Comparison of ENCODE assay signal across 33 cellular contexts in the genomic region with DNA sequence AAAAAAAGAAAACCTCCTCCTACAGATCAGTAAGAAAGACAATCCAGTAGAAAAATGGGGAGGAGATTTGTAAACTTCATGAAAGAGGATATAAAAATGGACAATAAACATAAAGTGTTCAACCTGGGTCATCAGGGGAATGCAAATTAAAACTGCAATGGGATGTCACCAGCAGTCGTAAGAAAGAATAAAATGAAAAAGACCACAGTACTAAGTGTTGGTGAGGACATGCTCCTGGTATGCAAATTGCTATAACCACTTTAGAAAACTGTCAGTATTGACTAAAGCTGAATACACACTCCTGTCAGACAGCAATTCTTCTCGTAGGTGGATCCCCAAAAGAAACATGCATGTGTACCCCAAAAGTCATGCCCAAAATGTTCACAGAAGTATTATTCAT.
"Had no signal": no experiment of that assay in that cellular context is flagged by ENCODE, and none has a peak within 500 bp of the region (broad histone marks: within the 10 kb centered on the region; RNA-seq: fewer than 3 reads in every experiment).

No MANE protein-coding gene starts in this region.

- H3K9me3 Mint-ChIP-seq: activated CD4-positive, alpha-beta memory T cell treated with anti-CD3 and anti-CD28 coated beads, Interleukin-2, amount 10 ng/mL, durations not matched to agents 7 days and 5 days; activated naive CD4-positive, alpha-beta T cell treated with anti-CD3 and anti-CD28 coated beads, Interleukin-2, amount 50 U/mL, for 72 hours; activated naive CD8-positive, alpha-beta T cell treated with anti-CD3 and anti-CD28 coated beads for 36 hours; activated T-cell treated with anti-CD3 and anti-CD28 coated beads, Interleukin-2, amount 50 U/mL, for 24 hours; T-helper 2 cell treated with Interferon-gamma antibody and Interleukin-4, amounts not matched to agents 5 μg/mL and 100 μg/mL, for 36 hours had no signal

- H3K36me3 ChIP-seq: adrenal gland, brain microvascular endothelial cell, breast epithelium, WERI-Rb-1 had no signal

- DNase-seq: activated CD4-positive, alpha-beta memory T cell treated with anti-CD3 and anti-CD28 coated beads, Interleukin-2, amount 10 ng/mL, durations not matched to agents 7 days and 5 days; activated CD4-positive, alpha-beta T cell treated with anti-CD3 and anti-CD28 coated beads for 1 hour; activated CD4-positive, alpha-beta T cell treated with anti-CD3 and anti-CD28 coated beads for 36 hours; activated CD4-positive, alpha-beta T cell treated with anti-CD3 and anti-CD28 coated beads for 48 hours; activated CD4-positive, alpha-beta T cell treated with anti-CD3 and anti-CD28 coated beads, Interleukin-2, amount 10 ng/mL, durations not matched to agents 7 days and 5 days; activated CD4-positive, alpha-beta T cell treated with anti-CD3 and anti-CD28 coated beads, Interleukin-2, amount 50 U/mL, for 48 hours; activated CD4-positive, CD25-positive, alpha-beta regulatory T cell; activated CD8-positive, alpha-beta memory T cell treated with anti-CD3 and anti-CD28 coated beads for 24 hours; activated CD8-positive, alpha-beta memory T cell treated with anti-CD3 and anti-CD28 coated beads, Interleukin-2, amount 10 ng/mL, durations not matched to agents 7 days and 5 days; activated CD8-positive, alpha-beta T cell treated with anti-CD3 and anti-CD28 coated beads, Interleukin-2, amount 10 ng/mL, durations not matched to agents 7 days and 5 days; activated effector memory CD4-positive, alpha-beta T cell treated with anti-CD3 and anti-CD28 coated beads, Interleukin-2, amount 50 U/mL, for 16 hours; activated gamma-delta T cell treated with Interleukin-2 at 50 U/mL for 16 hours; activated naive CD4-positive, alpha-beta T cell; activated naive CD4-positive, alpha-beta T cell treated with anti-CD3 and anti-CD28 coated beads for 36 hours; activated naive CD4-positive, alpha-beta T cell treated with anti-CD3 and anti-CD28 coated beads, Interleukin-2, amount 50 U/mL, for 16 hours; activated naive CD8-positive, alpha-beta T cell treated with anti-CD3 and anti-CD28 coated beads for 36 hours; activated T-cell treated with anti-CD3 and anti-CD28 coated beads, Interleukin-2, amount 50 U/mL, for 24 hours; activated T-cell treated with anti-CD3 and anti-CD28 coated beads, Interleukin-2, amount 50 U/mL, for 48 hours; adrenal gland; amniotic stem cell; aorta; body of pancreas; brain microvascular endothelial cell; central memory CD4-positive, alpha-beta T cell; T-helper 2 cell; T-helper 9 cell; WERI-Rb-1 had no signal

- ATAC-seq: activated CD4-positive, alpha-beta T cell treated with anti-CD3 and anti-CD28 coated beads for 36 hours; activated CD4-positive, CD25-positive, alpha-beta regulatory T cell treated with anti-CD3 and anti-CD28 coated beads, Interleukin-2, amount 50 U/mL, for 24 hours; activated CD8-positive, alpha-beta memory T cell treated with anti-CD3 and anti-CD28 coated beads, Interleukin-2, amount 10 ng/mL, durations not matched to agents 7 days and 5 days; activated CD8-positive, alpha-beta T cell treated with anti-CD3 and anti-CD28 coated beads, Interleukin-2, amount 10 ng/mL, durations not matched to agents 7 days and 5 days; body of pancreas; WTC11 had no signal

- H3K27ac ChIP-seq: adrenal gland, body of pancreas, brain microvascular endothelial cell, breast epithelium, WERI-Rb-1 had no signal

- H3K27me3 Mint-ChIP-seq: activated CD4-positive, alpha-beta memory T cell treated with anti-CD3 and anti-CD28 coated beads, Interleukin-2, amount 10 ng/mL, durations not matched to agents 7 days and 5 days; activated CD4-positive, alpha-beta T cell treated with anti-CD3 and anti-CD28 coated beads for 36 hours; activated CD4-positive, alpha-beta T cell treated with anti-CD3 and anti-CD28 coated beads, Interleukin-2, amount 10 ng/mL, durations not matched to agents 7 days and 5 days; activated CD8-positive, alpha-beta memory T cell treated with anti-CD3 and anti-CD28 coated beads, Interleukin-2, amount 10 ng/mL, durations not matched to agents 7 days and 5 days; activated naive CD8-positive, alpha-beta T cell treated with anti-CD3 and anti-CD28 coated beads for 36 hours; activated T-cell treated with anti-CD3 and anti-CD28 coated beads, Interleukin-2, amount 50 U/mL, for 24 hours had no signal

- H3K27ac Mint-ChIP-seq: activated CD4-positive, alpha-beta memory T cell treated with anti-CD3 and anti-CD28 coated beads, Interleukin-2, amount 10 ng/mL, durations not matched to agents 7 days and 5 days; activated CD4-positive, alpha-beta T cell treated with anti-CD3 and anti-CD28 coated beads for 36 hours; activated CD4-positive, alpha-beta T cell treated with anti-CD3 and anti-CD28 coated beads, Interleukin-2, amount 10 ng/mL, durations not matched to agents 7 days and 5 days; activated CD8-positive, alpha-beta memory T cell treated with anti-CD3 and anti-CD28 coated beads, Interleukin-2, amount 10 ng/mL, durations not matched to agents 7 days and 5 days; activated CD8-positive, alpha-beta T cell treated with anti-CD3 and anti-CD28 coated beads, Interleukin-2, amount 10 ng/mL, durations not matched to agents 7 days and 5 days; activated naive CD4-positive, alpha-beta T cell treated with anti-CD3 and anti-CD28 coated beads for 36 hours; activated naive CD8-positive, alpha-beta T cell treated with anti-CD3 and anti-CD28 coated beads for 36 hours; activated T-cell treated with anti-CD3 and anti-CD28 coated beads, Interleukin-2, amount 50 U/mL, for 24 hours; T-helper 1 cell treated with Interleukin-12 subunit alpha and Interleukin-12 subunit beta and Interleukin-4 antibody, amounts not matched to agents 30 μg/mL and 1 μg/mL, for 36 hours; T-helper 2 cell treated with Interferon-gamma antibody and Interleukin-4, amounts not matched to agents 5 μg/mL and 100 μg/mL, for 36 hours; WTC11 had no signal

- H3K4me3 Mint-ChIP-seq: activated CD4-positive, alpha-beta memory T cell treated with anti-CD3 and anti-CD28 coated beads, Interleukin-2, amount 10 ng/mL, durations not matched to agents 7 days and 5 days; activated CD4-positive, alpha-beta T cell treated with anti-CD3 and anti-CD28 coated beads for 36 hours; activated CD4-positive, alpha-beta T cell treated with anti-CD3 and anti-CD28 coated beads, Interleukin-2, amount 10 ng/mL, durations not matched to agents 7 days and 5 days; activated CD8-positive, alpha-beta memory T cell treated with anti-CD3 and anti-CD28 coated beads, Interleukin-2, amount 10 ng/mL, durations not matched to agents 7 days and 5 days; activated CD8-positive, alpha-beta T cell treated with anti-CD3 and anti-CD28 coated beads, Interleukin-2, amount 10 ng/mL, durations not matched to agents 7 days and 5 days; activated naive CD4-positive, alpha-beta T cell treated with anti-CD3 and anti-CD28 coated beads for 36 hours; activated naive CD8-positive, alpha-beta T cell treated with anti-CD3 and anti-CD28 coated beads for 36 hours; activated T-cell treated with anti-CD3 and anti-CD28 coated beads, Interleukin-2, amount 50 U/mL, for 24 hours; T-helper 1 cell treated with Interleukin-12 subunit alpha and Interleukin-12 subunit beta and Interleukin-4 antibody, amounts not matched to agents 30 μg/mL and 1 μg/mL, for 36 hours; T-helper 2 cell treated with Interferon-gamma antibody and Interleukin-4, amounts not matched to agents 5 μg/mL and 100 μg/mL, for 36 hours; WTC11 had no signal

- H3K9me3 ChIP-seq: adrenal gland, body of pancreas, breast epithelium had no signal

- H3K27me3 ChIP-seq: adrenal gland, body of pancreas, brain microvascular endothelial cell, breast epithelium had no signal

- H3K4me3 ChIP-seq: adrenal gland, body of pancreas, breast epithelium had no signal

- H3K4me1 ChIP-seq: body of pancreas, breast epithelium had no signal
